In genomic region chr13:45882626-45883025, GRCh38 we compare ENCODE assay signal across 1 cellular context.
TF ChIP-seq lines count a peak whose summit lies in the region.

No MANE protein-coding gene starts in this region.

TF ChIP-seq in GM23338, 12 proteins besides CTCF, POLR2A, EP300 and RAD21 (continued from another document):
- no peak for TF ChIP-seq ZNF462 (CRISPR knock-in tag; IDR thresholded peaks at IDR 0.05)
- TF ChIP-seq ZNF114 (CRISPR knock-in tag; IDR thresholded peaks at IDR 0.05): no peak
